In the genomic region with DNA sequence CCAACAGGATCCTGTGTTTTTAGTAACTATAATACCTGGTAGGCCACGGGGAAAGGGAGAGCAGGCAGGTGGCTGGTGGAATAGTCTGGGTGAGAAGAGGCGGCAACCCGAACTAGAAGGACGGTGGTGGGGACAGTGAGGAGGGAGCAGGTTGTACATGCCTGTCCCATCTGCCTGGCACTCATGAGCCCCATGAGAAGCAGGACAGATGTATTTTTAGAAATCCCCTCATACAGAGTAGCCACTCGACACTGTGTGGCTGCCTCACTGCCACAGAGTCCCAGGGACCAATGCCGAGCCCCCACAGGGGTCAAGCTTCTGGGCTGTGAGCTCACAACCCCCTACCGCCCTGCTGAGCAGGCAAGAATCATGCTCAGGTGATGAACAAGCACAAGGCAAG, we compare ENCODE assay signal across 16 cellular contexts.
DNase-seq lines count a peak whose midpoint lies in the region; ATAC-seq and TF ChIP-seq lines count a peak whose summit lies in the region.
"Had no signal": no experiment of that assay in that cellular context is flagged by ENCODE, and none has a peak within 500 bp of the region (broad histone marks: within the 10 kb centered on the region; RNA-seq: fewer than 3 reads in every experiment).

No MANE protein-coding gene starts in this region.

- intact Hi-C loops in heart left ventricle (cut with DNase I), result loop anchor here in 8 of 10 donors (2.0 to 10.0 kb wide), 6 partner anchors 86 to 464 kb away; partner anchors contain the start of gene NR4A3 (in 5 of the 8)

- H3K27me3 Mint-ChIP-seq in brain, result peaks cover 17% of the 10 kb centered on the region

- no peak overlapping the region for H3K4me3 Mint-ChIP-seq in brain
- H3K4me3 Mint-ChIP-seq: CD4-positive, alpha-beta memory T cell; HFFc6 had no signal

- no peak for TF ChIP-seq CTCF in brain (conservative IDR thresholded peaks at IDR 0.05)
- TF ChIP-seq CTCF in heart left ventricle (IDR thresholded peaks at IDR 0.05), result no peak
- TF ChIP-seq CTCF in right atrium auricular region (IDR thresholded peaks at IDR 0.05), result no peak

- peak overlapping the region in 3 of 5 experiments; percentile 21 to 48 (median 28) for H3K27ac Mint-ChIP-seq in brain
- H3K27ac Mint-ChIP-seq: CD4-positive, alpha-beta memory T cell; HFFc6 had no signal

- H3K36me3 Mint-ChIP-seq in brain, result no peaks in the 10 kb centered on the region
- H3K36me3 Mint-ChIP-seq: CD4-positive, alpha-beta memory T cell had no signal

- H3K27ac ChIP-seq in heart left ventricle (peak overlapping the region in 10 of 12 donors; percentile 46 to 89 (median 77)), right atrium auricular region (peak overlapping the region; percentile 84 to 92), skeletal muscle tissue (ENCODE audit: low read depth, low read length) (peak overlapping the region; percentile 98)
- no peak overlapping the region for H3K27ac ChIP-seq in effector memory CD4-positive, alpha-beta T cell (ENCODE audit: insufficient read depth, low read length, poor library complexity, severe bottlenecking)
- H3K27ac ChIP-seq: A549, C4-2B had no signal

- peak in 3 of 5 donors; percentile 41 to 66 (median 49) for DNase-seq in heart left ventricle
- DNase-seq in right atrium auricular region (ENCODE audit: low spot score), result no peak
- DNase-seq in NCI-H1436 (lab: John Stamatoyannopoulos, UW), result no peak
- DNase-seq in activated T-cell treated with anti-CD3 and anti-CD28 coated beads, Interleukin-2, amount 50 U/mL, for 1 hour, result no peak
- DNase-seq in effector memory CD4-positive, alpha-beta T cell, result no peak
- DNase-seq: BE2C; CD4-positive, alpha-beta memory T cell; DMS79; HCEC 1CT; HFFc6 had no signal

- peaks cover 0 to 40% (median 7%) of the 10 kb centered on the region in 12 donors for H3K4me1 ChIP-seq in heart left ventricle
- peaks cover 0 to 28% of the 10 kb centered on the region in 2 donors for H3K4me1 ChIP-seq in right atrium auricular region
- H3K4me1 ChIP-seq in skeletal muscle tissue (ENCODE audit: control insufficient read depth in 3 of 3, insufficient read depth in 3 of 3, low read length in 3 of 3), result peaks cover 52 to 59% (median 56%) of the 10 kb centered on the region in 3 donors
- no peaks in the 10 kb centered on the region for H3K4me1 ChIP-seq in effector memory CD4-positive, alpha-beta T cell (ENCODE audit: control insufficient read depth, insufficient read depth, low read length, poor library complexity, severe bottlenecking)
- H3K4me1 ChIP-seq: A549 had no signal

- H3K36me3 ChIP-seq in heart left ventricle (no peaks in the 10 kb centered on the region), right atrium auricular region (no peaks in the 10 kb centered on the region), skeletal muscle tissue (ENCODE audit: control insufficient read depth in 3 of 3, insufficient read depth in 3 of 3, low read length in 3 of 3) (no peaks in the 10 kb centered on the region)
- H3K36me3 ChIP-seq in effector memory CD4-positive, alpha-beta T cell (ENCODE audit: control insufficient read depth, insufficient read depth, low read length), result no peaks in the 10 kb centered on the region
- H3K36me3 ChIP-seq: BE2C had no signal

- H3K4me3 ChIP-seq in heart left ventricle (no peak overlapping the region), right atrium auricular region (no peak overlapping the region), skeletal muscle tissue (ENCODE audit: low read length in 3 of 3) (peak overlapping the region in 2 of 3 donors; percentile 56 to 71)
- no peak overlapping the region for H3K4me3 ChIP-seq in effector memory CD4-positive, alpha-beta T cell (ENCODE audit: insufficient read depth, low read depth, low read length, poor library complexity, severe bottlenecking)
- H3K4me3 ChIP-seq: A549, GM12878 had no signal

- H3K27me3 ChIP-seq in heart left ventricle (peaks cover 0 to 19% (median 0%) of the 10 kb centered on the region in 9 donors), right atrium auricular region (no peaks in the 10 kb centered on the region), skeletal muscle tissue (ENCODE audit: control insufficient read depth in 3 of 3, insufficient read depth in 3 of 3, low read length in 3 of 3) (no peaks in the 10 kb centered on the region)
- no peaks in the 10 kb centered on the region for H3K27me3 ChIP-seq in effector memory CD4-positive, alpha-beta T cell (replicated peaks; ENCODE audit: control insufficient read depth, insufficient read depth, low read length, poor library complexity, severe bottlenecking)
- H3K27me3 ChIP-seq: BE2C had no signal

- 55 to 63% (median 56%) methylated on average over 7 of the region's 7 CpGs for WGBS in heart left ventricle, 4 donors

- peaks cover 0 to 3% (median 0%) of the 10 kb centered on the region in 5 experiments for H3K9me3 Mint-ChIP-seq in brain
- H3K9me3 Mint-ChIP-seq: HFFc6 had no signal

- H3K9me3 ChIP-seq in heart left ventricle (no peaks in the 10 kb centered on the region), right atrium auricular region (no peaks in the 10 kb centered on the region), skeletal muscle tissue (ENCODE audit: control insufficient read depth in 3 of 3, low read length in 3 of 3) (no peaks in the 10 kb centered on the region)
- no peaks in the 10 kb centered on the region for H3K9me3 ChIP-seq in effector memory CD4-positive, alpha-beta T cell (ENCODE audit: control insufficient read depth, low read length)
- H3K9me3 ChIP-seq: A549, BE2C had no signal

- no peak for TF ChIP-seq POLR2A in heart left ventricle (IDR thresholded peaks at IDR 0.05)

- H3K9ac ChIP-seq in skeletal muscle tissue (ENCODE audit: low read depth in 1 of 3, low read length in 3 of 3), result peak overlapping the region; percentile 62 to 87 (median 73)

- ATAC-seq in heart left ventricle, result peak; percentile 62 to 80 (median 72)
- ATAC-seq: GM12878, HepG2 had no signal

- H3K4me1 Mint-ChIP-seq in brain, result peaks cover 48% of the 10 kb centered on the region
- H3K4me1 Mint-ChIP-seq: CD4-positive, alpha-beta memory T cell had no signal

Comparison
In these comparisons a context has a peak if more than half of its experiments do, and no peak if none do; other contexts are left out.
1. DNase-seq: peak in heart left ventricle (3 of 5); none in right atrium auricular region (single experiment), NCI-H1436 (single experiment), activated T-cell treated with anti-CD3 and anti-CD28 coated beads, Interleukin-2, amount 50 U/mL, for 1 hour (single experiment) and effector memory CD4-positive, alpha-beta T cell (0 of 3).
2. H3K4me3 ChIP-seq: peak in skeletal muscle tissue (2 of 3); none in heart left ventricle (0 of 12), right atrium auricular region (0 of 2) and effector memory CD4-positive, alpha-beta T cell (single experiment).